14 cellular contexts compared by ENCODE assay signal in genomic region chr10:110522365-110522988, GRCh38. TPM values are rescaled to one million over a fixed set of nuclear protein-coding genes. Genes with fewer than 3 reads are reported as not detected.
A peak's percentile ranks its signal among the peaks of the same experiment; 100 is the strongest.
DNase-seq lines count a peak whose midpoint lies in the region; ATAC-seq, FAIRE-seq and TF ChIP-seq lines count a peak whose summit lies in the region.
"Had no signal": no experiment of that assay in that cellular context is flagged by ENCODE, and none has a peak within 500 bp of the region (broad histone marks: within the 10 kb centered on the region; RNA-seq: fewer than 3 reads in every experiment).

No MANE protein-coding gene starts in this region.

- H3K27me3 Mint-ChIP-seq in activated CD4-positive, alpha-beta T cell treated with anti-CD3 and anti-CD28 coated beads for 36 hours, result no peaks in the 10 kb centered on the region
- H3K27me3 Mint-ChIP-seq: central memory CD8-positive, alpha-beta T cell had no signal

- H3K79me2 ChIP-seq in GM12878 (ENCODE audit: control insufficient read depth, insufficient read depth, low read length), result no peaks in the 10 kb centered on the region

- no peaks in the 10 kb centered on the region for H3K27me3 ChIP-seq in GM12878 (replicated peaks in 1 of 2; ENCODE audit: control insufficient read depth in 2 of 2, insufficient read depth in 2 of 2, low read length in 1 of 2)
- H3K27me3 ChIP-seq in pancreas, result no peaks in the 10 kb centered on the region

- H3K9ac ChIP-seq in GM12878 (ENCODE audit: control insufficient read depth, insufficient read depth, low read length), result no peak overlapping the region

- H3K9me3 ChIP-seq in GM12878 (replicated peaks; ENCODE audit: control insufficient read depth, insufficient read depth, low read length), result no peaks in the 10 kb centered on the region
- no peaks in the 10 kb centered on the region for H3K9me3 ChIP-seq in pancreas

- no peaks in the 10 kb centered on the region for H3K9me3 Mint-ChIP-seq in activated CD4-positive, alpha-beta T cell treated with anti-CD3 and anti-CD28 coated beads for 36 hours (ENCODE audit: low read depth)
- H3K9me3 Mint-ChIP-seq: central memory CD8-positive, alpha-beta T cell; HFFc6; naive B cell; type B pancreatic cell had no signal

- H3K27ac ChIP-seq in GM12878 (ENCODE audit: control insufficient read depth, insufficient read depth), result no peak overlapping the region
- peak overlapping the region in 1 of 4 donors; percentile 12 for H3K27ac ChIP-seq in pancreas

- POLR2A ChIA-PET in activated CD4-positive, alpha-beta T cell treated with anti-CD3 and anti-CD28 coated beads for 36 hours (lab: Charles Lee), result no interaction called here
- POLR2A ChIA-PET in GM12878 (lab: Charles Lee), result no interaction called here

- no peak overlapping the region for H3K4me2 ChIP-seq in GM12878 (ENCODE audit: control insufficient read depth, insufficient read depth)

- RAD21 ChIA-PET in GM12878 (lab: Charles Lee; ENCODE audit: unreplicated experiment), result no interaction called here

- CTCF ChIA-PET in activated CD4-positive, alpha-beta T cell treated with anti-CD3 and anti-CD28 coated beads for 36 hours (lab: Charles Lee), result interaction anchor here (1.7 to 1.8 kb wide), 2 partner anchors 10 to 188 kb away, joined by 4 to 7 read pairs; no protein-coding TSS in a partner anchor
- CTCF ChIA-PET in GM12878 (lab: Yijun Ruan, JAX), result interaction anchor here (1.1 to 1.5 kb wide), 2 partner anchors 13 to 18 kb away, joined by 3 read pairs; no protein-coding TSS in a partner anchor

- WGBS in GM12878 (ENCODE audit: insufficient coverage, insufficient replicate concordance, low lambda C conversion rate, missing lambda C conversion rate), result 82% methylated on average over 4 of the region's 4 CpGs
- 41 to 44% methylated on average over 4 of the region's 4 CpGs for WGBS in pancreas, 2 donors

- peaks cover 9% of the 10 kb centered on the region for H3K36me3 Mint-ChIP-seq in activated CD4-positive, alpha-beta T cell treated with anti-CD3 and anti-CD28 coated beads for 36 hours (ENCODE audit: low read depth)
- H3K36me3 Mint-ChIP-seq: naive B cell, type B pancreatic cell had no signal

- no TSS peak for BruUV-seq in GM12878 (replicated peaks; lab: Mats Ljungman, UMichigan)

- H3K4me3 ChIP-seq in GM12878 (no peak overlapping the region), pancreas (no peak overlapping the region)

- in situ Hi-C loops in GM12878 (cut with MboI), result no loop called here

- H3K4me1 Mint-ChIP-seq in activated CD4-positive, alpha-beta T cell treated with anti-CD3 and anti-CD28 coated beads for 36 hours, result peaks cover 41% of the 10 kb centered on the region
- H3K4me1 Mint-ChIP-seq: naive B cell had no signal

- H3K36me3 ChIP-seq in GM12878 (ENCODE audit: control insufficient read depth in 2 of 2, insufficient read depth in 2 of 2, low read length in 1 of 2) (no peaks in the 10 kb centered on the region; a peak in 1 of 4 replicates), pancreas (no peaks in the 10 kb centered on the region)

- no peak for FAIRE-seq in GM12878 (lab: Jason Lieb, UNC)
- FAIRE-seq in pancreas (lab: Jason Lieb, UNC), result no peak

- no peaks in the 10 kb centered on the region for H3K4me1 ChIP-seq in GM12878 (ENCODE audit: control insufficient read depth, insufficient read depth, low read length)
- H3K4me1 ChIP-seq in pancreas, result peaks cover 0 to 12% (median 5%) of the 10 kb centered on the region in 3 donors

- peak; percentile 73 for ATAC-seq in activated CD4-positive, alpha-beta T cell treated with anti-CD3 and anti-CD28 coated beads for 36 hours
- ATAC-seq in GM12878 (peak; percentile 45), pancreas (peak; percentile 84 to 96 (median 91))

- intact Hi-C loops in activated CD4-positive, alpha-beta T cell treated with anti-CD3 and anti-CD28 coated beads for 36 hours (cut with DNase I, micrococcal nuclease), result no loop called here
- intact Hi-C loops in GM12878 (cut with micrococcal nuclease; ENCODE audit: unreplicated experiment), result no loop called here
- intact Hi-C loops in pancreas (cut with DNase I), result no loop called here

- peak; percentile 48 for DNase-seq in activated CD4-positive, alpha-beta T cell treated with anti-CD3 and anti-CD28 coated beads for 36 hours
- no peak for DNase-seq in activated CD4-positive, alpha-beta T cell treated with anti-CD3 and anti-CD28 coated beads, Interleukin-2, amount 50 U/mL, for 48 hours
- DNase-seq in M059J (ENCODE audit: low read depth), result peak; percentile 66
- no peak for DNase-seq in GM12878 (ENCODE audit: low read depth, low spot score)
- DNase-seq in pancreas, result no peak
- no peak for DNase-seq in NCI-H524 treated with DMSO at 0.1 percent for 48 hours (lab: John Stamatoyannopoulos, UW)
- no peak for DNase-seq in SHP77 (lab: John Stamatoyannopoulos, UW)
- DNase-seq in NCI-H524 (lab: John Stamatoyannopoulos, UW), result no peak
- DNase-seq: HFFc6, Kasumi-1, kidney, naive B cell had no signal

- H4K20me1 ChIP-seq in GM12878 (ENCODE audit: control insufficient read depth, insufficient read depth), result no peaks in the 10 kb centered on the region

- no peak for TF ChIP-seq RAD21 in GM12878 (IDR thresholded peaks at IDR 0.05; ENCODE audit: insufficient read depth, low read depth, low read length)

- TF ChIP-seq POLR2A in GM12878 (IDR thresholded peaks at IDR 0.05; ENCODE audit: low read depth, low read length), result no peak

- H2AFZ ChIP-seq in GM12878 (ENCODE audit: control insufficient read depth, low read depth, low read length), result no peak overlapping the region

- no peak for TF ChIP-seq CTCF in GM12878 (IDR thresholded peaks at IDR 0.05 in 2 of 3, conservative IDR thresholded peaks at IDR 0.05 in 1 of 3; ENCODE audit: control insufficient read depth in 2 of 3, extremely low read depth in 1 of 3, insufficient read depth in 1 of 3, low read depth in 3 of 3, low read length in 3 of 3)
- no peak for TF ChIP-seq CTCF in pancreas (IDR thresholded peaks at IDR 0.05)

- no peak for TF ChIP-seq EP300 in GM12878 (IDR thresholded peaks at IDR 0.05; ENCODE audit: borderline replicate concordance in 1 of 2, control insufficient read depth in 1 of 2, low read depth in 2 of 2, low read length in 2 of 2)

- SMC1A ChIA-PET in GM12878 (lab: Charles Lee; ENCODE audit: uncharacterized antibody, unreplicated experiment), result interaction anchor here (0.7 to 1.6 kb wide), 3 partner anchors 11 to 155 kb away, joined by 3 to 6 read pairs (median 3); no protein-coding TSS in a partner anchor

- no peak overlapping the region for H3K4me3 Mint-ChIP-seq in activated CD4-positive, alpha-beta T cell treated with anti-CD3 and anti-CD28 coated beads for 36 hours
- H3K4me3 Mint-ChIP-seq: central memory CD8-positive, alpha-beta T cell; HFFc6; naive B cell; type B pancreatic cell had no signal

- H3K27ac Mint-ChIP-seq in activated CD4-positive, alpha-beta T cell treated with anti-CD3 and anti-CD28 coated beads for 36 hours, result no peak overlapping the region
- H3K27ac Mint-ChIP-seq: type B pancreatic cell had no signal

TF ChIP-seq in GM12878, 131 proteins besides CTCF, POLR2A, EP300 and RAD21 (continues in another document):
- no peak for TF ChIP-seq NR2F1 (conservative IDR thresholded peaks at IDR 0.05)
- TF ChIP-seq ZNF622 (IDR thresholded peaks at IDR 0.05), result no peak
- no peak for TF ChIP-seq POU2F2 (IDR thresholded peaks at IDR 0.05; ENCODE audit: borderline replicate concordance, low read depth, low read length)
- TF ChIP-seq BACH1 (IDR thresholded peaks at IDR 0.05; ENCODE audit: borderline replicate concordance), result no peak

RNA-seq across cellular contexts. Expression of gene DUSP5, which starts 24.8 kb away (rescaled TPM):
- 10 to 100 TPM; 60.9 to 70.7 TPM for total RNA-seq in activated CD4-positive, alpha-beta T cell treated with anti-CD3 and anti-CD28 coated beads for 36 hours
- 6.8 and 8.1 TPM in 2 replicates for total RNA-seq in M059J (2014; rRNA removed; shearing (Covaris generic))
- 45.5 and 51.7 TPM in 2 replicates for total RNA-seq in GM12878 (2013; cell fraction: nucleolus; rRNA removed)
- total RNA-seq in GM12878 (2014; rRNA removed) (24.1 and 26.8 TPM in 2 replicates), GM12878 (2014; rRNA removed; fragmentation: Illumina TruSeq; extraction: Trizol) (19.6 and 23.1 TPM in 2 replicates), GM12878 (2021) (41.6 and 44.9 TPM in 2 replicates), pancreas (10 to 100 TPM in 1 of 6 donors, 1 to 10 TPM in 5; 2.7 to 11.8 (median 3.8) TPM)
- polyA plus RNA-seq in GM12878 (2011; ENCODE audit: low read depth), result 39.0 TPM
- polyA plus RNA-seq in GM12878 (2011; rRNA removed) (77.4 and 95.9 TPM in 2 replicates), GM12878 (2014; fragmentation: Illumina TruSeq; extraction: Trizol) (25.3 and 27.8 TPM in 2 replicates), GM12878 (2014; fragmentation: Nextera tagmentation; extraction: Ambion mirVana) (10 to 100 TPM in 1 of 2 experiments, 1 to 10 TPM in 1; 7.5 to 14.6 TPM), GM12878 (2014; rRNA removed) (23.7 and 24.2 TPM in 2 replicates), GM12878 (2016; fragmentation: Nextera tagmentation; extraction: Ambion mirVana) (1 to 10 TPM; 2.1 to 6.5 TPM), pancreas (10 to 100 TPM in 1 of 2 donors, 1 to 10 TPM in 1; 7.2 to 12.8 TPM)
- 141 and 145 TPM in 2 replicates for polyA plus RNA-seq in GM12878 (2011; cell fraction: cytosol; rRNA removed)
- 117 and 144 TPM in 2 replicates for polyA plus RNA-seq in GM12878 (2011; cell fraction: nucleus; rRNA removed)
- polyA plus RNA-seq in GM12878 (2012), result 44.8 and 52.5 TPM in 2 replicates
- polyA minus RNA-seq in GM12878 (2011; rRNA and poly(A)+ RNA removed), result 215 and 257 TPM in 2 replicates
- 123 and 126 TPM in 2 replicates for polyA minus RNA-seq in GM12878 (2011; cell fraction: cytosol; rRNA and poly(A)+ RNA removed)
- polyA minus RNA-seq in GM12878 (2011; cell fraction: nucleus; rRNA and poly(A)+ RNA removed), result 83.2 and 120 TPM in 2 replicates

RNA-seq across cellular contexts. Expression of gene SMC3, which starts 45.0 kb away (rescaled TPM):
- 10 to 100 TPM; 76.8 to 83.5 TPM for total RNA-seq in activated CD4-positive, alpha-beta T cell treated with anti-CD3 and anti-CD28 coated beads for 36 hours
- total RNA-seq in M059J (2014; rRNA removed; shearing (Covaris generic)), result 30.1 and 39.3 TPM in 2 replicates
- 32.8 and 35.4 TPM in 2 replicates for total RNA-seq in GM12878 (2013; cell fraction: nucleolus; rRNA removed)
- total RNA-seq in GM12878 (2014; rRNA removed) (33.0 and 41.9 TPM in 2 replicates), GM12878 (2014; rRNA removed; fragmentation: Illumina TruSeq; extraction: Trizol) (82.0 and 83.4 TPM in 2 replicates), GM12878 (2021) (53.7 TPM in 2 replicates), pancreas (10 to 100 TPM; 14.2 to 22.7 (median 17.7) TPM)
- polyA plus RNA-seq in GM12878 (2011; ENCODE audit: low read depth), result 21.8 TPM
- polyA plus RNA-seq in GM12878 (2011; rRNA removed) (30.4 and 47.0 TPM in 2 replicates), GM12878 (2014; fragmentation: Illumina TruSeq; extraction: Trizol) (81.0 and 96.8 TPM in 2 replicates), GM12878 (2014; fragmentation: Nextera tagmentation; extraction: Ambion mirVana) (10 to 100 TPM; 31.0 to 43.0 TPM), GM12878 (2014; rRNA removed) (30.6 and 37.7 TPM in 2 replicates), GM12878 (2016; fragmentation: Nextera tagmentation; extraction: Ambion mirVana) (100 to 1,000 TPM; 120 to 123 TPM), pancreas (10 to 100 TPM in 1 of 2 donors, 1 to 10 TPM in 1; 7.7 to 22.2 TPM)
- 7.8 and 9.9 TPM in 2 replicates for polyA plus RNA-seq in GM12878 (2011; cell fraction: cytosol; rRNA removed)
- polyA plus RNA-seq in GM12878 (2011; cell fraction: nucleus; rRNA removed), result 12.6 and 21.0 TPM in 2 replicates
- 30.3 and 38.5 TPM in 2 replicates for polyA plus RNA-seq in GM12878 (2012)
- 8.8 and 14.3 TPM in 2 replicates for polyA minus RNA-seq in GM12878 (2011; rRNA and poly(A)+ RNA removed)
- polyA minus RNA-seq in GM12878 (2011; cell fraction: cytosol; rRNA and poly(A)+ RNA removed), result 7.8 and 12.1 TPM in 2 replicates
- polyA minus RNA-seq in GM12878 (2011; cell fraction: nucleus; rRNA and poly(A)+ RNA removed), result 5.2 and 8.7 TPM in 2 replicates

Comparison
In these comparisons a context has a peak if more than half of its experiments do, and no peak if none do; other contexts are left out.
1. DNase-seq: peak in activated CD4-positive, alpha-beta T cell treated with anti-CD3 and anti-CD28 coated beads for 36 hours (single experiment) and M059J (single experiment); none in activated CD4-positive, alpha-beta T cell treated with anti-CD3 and anti-CD28 coated beads, Interleukin-2, amount 50 U/mL, for 48 hours (0 of 2), GM12878 (single experiment), pancreas (0 of 6), NCI-H524 treated with DMSO at 0.1 percent for 48 hours (single experiment), SHP77 (0 of 2) and NCI-H524 (0 of 2).
2. Peak in every context shown above with its lines, with median percentiles within 50 percentile points of each other: ATAC-seq.